ENCODE assay signal across 1 cellular context in the genomic region with DNA sequence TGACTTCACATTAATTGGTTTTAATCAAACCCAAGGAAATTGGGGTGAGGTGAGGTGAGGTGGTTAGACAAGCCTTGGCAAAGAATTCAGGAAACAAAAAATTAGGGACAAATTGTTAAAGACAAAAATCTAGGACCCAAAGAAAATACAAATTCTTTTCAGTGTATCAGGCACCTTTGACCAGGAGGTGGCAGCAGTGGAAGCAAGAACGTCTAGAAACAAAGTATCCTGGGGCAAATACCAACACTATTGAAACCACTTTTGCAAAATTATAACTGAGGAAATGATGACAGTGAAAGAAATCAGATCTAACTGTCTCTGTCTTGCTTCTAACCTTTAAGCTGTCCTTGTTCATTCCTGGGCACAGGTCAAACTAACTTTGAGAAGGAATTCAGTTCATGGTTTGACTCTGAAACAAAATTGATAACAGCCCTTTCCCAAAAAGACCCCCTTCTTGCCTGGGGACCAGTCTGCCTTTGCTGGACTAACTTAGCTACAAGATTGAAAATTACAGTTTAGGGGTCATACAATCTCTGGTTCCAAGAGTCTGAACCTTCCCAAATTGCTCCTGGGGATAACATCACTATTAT.
A peak's percentile ranks its signal among the peaks of the same experiment; 100 is the strongest.
TF ChIP-seq lines count a peak whose summit lies in the region.

No MANE protein-coding gene starts in this region.

TF ChIP-seq in IMR-90, 13 proteins besides CTCF, POLR2A, EP300 and RAD21:
- TF ChIP-seq SMC3 (IDR thresholded peaks at IDR 0.05; ENCODE audit: low read depth, low read length) = peak; percentile 86
- no peak for TF ChIP-seq RCOR1 (IDR thresholded peaks at IDR 0.05; ENCODE audit: insufficient replicate concordance, low read length)
- no peak for TF ChIP-seq CEBPB (IDR thresholded peaks at IDR 0.05; ENCODE audit: low read depth, low read length)
- no peak for TF ChIP-seq FOS (IDR thresholded peaks at IDR 0.05; ENCODE audit: low read depth, low read length)
